Comparison of ENCODE assay signal across 23 cellular contexts in genomic region chr4:5364406-5364805, GRCh38.
"Had no signal": no experiment of that assay in that cellular context is flagged by ENCODE, and none has a peak within 500 bp of the region (broad histone marks: within the 10 kb centered on the region; RNA-seq: fewer than 3 reads in every experiment).

No MANE protein-coding gene starts in this region.

- H3K27ac ChIP-seq: HL-60, KMS-11, SJCRH30 had no signal

- H3K9me3 ChIP-seq: SJCRH30 had no signal

- DNase-seq: Kasumi-1, MM.1S, NCI-H1092 treated with DMSO at 0.1 percent for 48 hours, NCI-H1436, NCI-H187, NCI-H2029, NCI-H2081 treated with DMSO at 0.1 percent for 48 hours, NCI-H2171, NCI-H226, NCI-H446, NCI-H510A, NCI-H524 treated with DMSO at 0.1 percent for 48 hours, NCI-H69, NCI-H774, SHP77 treated with DMSO at 0.1 percent for 48 hours, SJCRH30, T-helper 1 cell had no signal

- ATAC-seq: Panc1, Right ventricle myocardium inferior, SK-N-SH treated with all-trans-retinoic acid at 6 μM for 48 hours had no signal

- H3K4me1 ChIP-seq: SJCRH30 had no signal

- FAIRE-seq: HTR-8/SVneo had no signal

- H3K9ac ChIP-seq: KMS-11 had no signal

- H3K36me3 ChIP-seq: SJCRH30 had no signal

- H3K4me3 ChIP-seq: SJCRH30 had no signal

- H3K4me2 ChIP-seq: KMS-11 had no signal
